In the genomic region with DNA sequence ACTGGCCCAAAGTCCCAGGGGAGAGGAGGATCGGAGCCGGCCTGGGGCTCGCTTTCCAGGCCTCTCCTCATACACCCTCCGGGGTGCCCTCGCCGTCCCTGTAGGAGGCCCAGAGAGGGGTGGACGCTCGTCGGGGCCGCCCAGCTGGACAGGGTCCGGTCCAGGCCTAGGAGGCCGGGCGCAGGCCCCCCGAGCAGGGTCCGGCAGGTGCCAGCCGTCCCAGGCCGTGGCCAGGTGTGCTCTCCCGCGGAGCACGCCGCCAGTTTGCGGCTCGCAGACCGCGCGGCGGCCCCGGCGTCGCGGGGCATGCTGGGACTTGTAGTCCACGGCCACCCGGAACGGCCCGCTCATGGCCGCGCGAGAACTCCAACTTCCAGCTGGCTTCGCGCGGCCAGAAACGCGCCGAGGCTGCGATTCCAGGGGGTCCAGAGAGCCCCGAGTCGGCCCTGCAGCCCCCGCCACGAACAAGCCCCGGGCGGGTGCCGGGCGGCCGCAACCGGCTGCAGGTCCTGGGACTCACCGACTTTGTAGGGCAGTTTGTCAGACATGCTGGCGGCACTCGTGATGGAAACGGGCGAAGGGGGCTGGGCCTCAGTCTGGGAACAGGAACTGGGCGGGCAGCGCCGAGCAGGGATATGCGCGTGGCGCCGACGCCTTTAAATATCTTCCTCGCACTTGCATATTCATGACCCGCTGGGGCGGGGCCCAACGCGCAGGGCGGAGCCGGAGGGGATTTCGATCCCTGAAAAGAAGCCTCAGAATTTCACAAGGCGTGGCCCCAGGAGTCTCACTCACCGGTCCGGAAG, we compare ENCODE assay signal across 8 cellular contexts. TPM values are rescaled to one million over a fixed set of nuclear protein-coding genes. Genes with fewer than 3 reads are reported as not detected.
A peak's percentile ranks its signal among the peaks of the same experiment; 100 is the strongest.
DNase-seq lines count a peak whose midpoint lies in the region; ATAC-seq and TF ChIP-seq lines count a peak whose summit lies in the region.

A gene (minus strand): TSS at position 633 of the 806 bp plus-strand sequence. CDS start 85 bp downstream, at position 548.

- H3K4me3 ChIP-seq in PC-3 (ENCODE audit: low read length) (peak within 1 kb of the TSS; percentile 91), mucosa of stomach (ENCODE audit: low read length) (peak within 1 kb of the TSS; percentile 54)

- H3K9me3 ChIP-seq in PC-3 (ENCODE audit: low read length) (no peaks in the 10 kb centered on the region), mucosa of stomach (ENCODE audit: control insufficient read depth, low read length) (no peaks in the 10 kb centered on the region)

- peaks cover 48% of the 10 kb centered on the region for H3K79me2 ChIP-seq in PC-3 (ENCODE audit: low read length)

- peak within 1 kb of the TSS; percentile 84 for H2AFZ ChIP-seq in PC-3 (ENCODE audit: low read length)

- POLR2A ChIA-PET in PC-3 (lab: Charles Lee; ENCODE audit: unreplicated experiment), result interaction anchor here (0.5 to 0.6 kb wide), 2 partner anchors 251 to 781 kb away, joined by 3 read pairs; no protein-coding TSS in a partner anchor

- H3K9ac ChIP-seq in PC-3 (ENCODE audit: low read length) (peak within 1 kb of the TSS; percentile 98), mucosa of stomach (ENCODE audit: low read length) (peak within 1 kb of the TSS; percentile 85)

- H3K36me3 ChIP-seq in PC-3 (ENCODE audit: low read depth, low read length) (peaks cover 5% of the 10 kb centered on the region), mucosa of stomach (ENCODE audit: control insufficient read depth, insufficient read depth, low read length) (no peaks in the 10 kb centered on the region)

- TF ChIP-seq RAD21 in Ishikawa (IDR thresholded peaks at IDR 0.05; ENCODE audit: low read depth), result no peak

- H3K4me1 ChIP-seq in PC-3 (ENCODE audit: insufficient read depth, low read length) (peaks cover 26% of the 10 kb centered on the region), mucosa of stomach (ENCODE audit: control insufficient read depth, insufficient read depth, low read length) (peaks cover 27% of the 10 kb centered on the region)

- DNase-seq in DMS114 treated with DMSO at 0.1 percent for 48 hours (lab: John Stamatoyannopoulos, UW; ENCODE audit: unreplicated experiment), result peak; percentile 89
- peak; percentile 99 for DNase-seq in PC-3
- peak; percentile 91 for DNase-seq in activated T-cell treated with anti-CD3 and anti-CD28 coated beads, Interleukin-2, amount 50 U/mL, for 1 hour
- peak; percentile 94 to 95 for DNase-seq in erythroblast (lab: John Stamatoyannopoulos, UW)
- peak; percentile 83 to 85 for DNase-seq in stimulated activated CD8-positive, alpha-beta memory T cell treated with anti-CD3 and anti-CD28 coated beads, Interleukin-7, amount 100 ng/mL, for 1 hour (ENCODE audit: low read depth in 2 of 2)

- H3K9me2 ChIP-seq in PC-3 (replicated peaks; ENCODE audit: low read length), result no peaks in the 10 kb centered on the region

- BruUV-seq in PC-3 (replicated peaks; lab: Mats Ljungman, UMichigan), result no TSS peak

- TF ChIP-seq CTCF in PC-3 (conservative IDR thresholded peaks at IDR 0.05; ENCODE audit: low read depth, low read length), result 0 out of 2 replicates have a peak, but pooled peaks have one; percentile 13

- H3K27ac ChIP-seq in PC-3 (ENCODE audit: low read length), result peak within 1 kb of the TSS; percentile 81

- TF ChIP-seq EP300 in Ishikawa (IDR thresholded peaks at IDR 0.05; ENCODE audit: borderline replicate concordance), result no peak; the same call in 1 of the 2 replicates

- H3K4me2 ChIP-seq in PC-3 (ENCODE audit: low read length), result peak within 1 kb of the TSS; percentile 95

- CTCF ChIA-PET in PC-3 (lab: Charles Lee), result interaction anchor here (1.1 to 1.2 kb wide), 2 partner anchors 10 to 220 kb away, joined by 4 to 5 read pairs; no protein-coding TSS in a partner anchor

- TF ChIP-seq POLR2A in erythroblast (IDR thresholded peaks at IDR 0.05; ENCODE audit: low read length), result peak; percentile 76

- intact Hi-C loops in PC-3 (cut with micrococcal nuclease), result loop anchor here (2.0 kb wide), 2 partner anchors 112 to 214 kb away; a partner anchor contains a TSS

- ATAC-seq in GM21576 (IDR thresholded peaks at IDR 0.05; ENCODE audit: unreplicated experiment), result peak; percentile 80
- peak; percentile 96 for ATAC-seq in PC-3

- peaks cover 3% of the 10 kb centered on the region for H3F3A ChIP-seq in PC-3 (ENCODE audit: low read length, unreplicated experiment)

- H3K27me3 ChIP-seq in PC-3 (ENCODE audit: low read length), result no peaks in the 10 kb centered on the region
- H3K27me3 ChIP-seq in mucosa of stomach (ENCODE audit: control insufficient read depth, insufficient read depth, low read length), result no peaks in the 10 kb centered on the region

- H4K20me1 ChIP-seq in PC-3 (ENCODE audit: low read length), result peaks cover 11% of the 10 kb centered on the region

TF ChIP-seq in Ishikawa, 13 proteins besides CTCF, POLR2A, EP300 and RAD21:
- TF ChIP-seq ZBTB7A (IDR thresholded peaks at IDR 0.05; ENCODE audit: low read depth), result 0 out of 2 replicates have a peak, but pooled peaks have one; percentile 53
- TF ChIP-seq EGR1 (IDR thresholded peaks at IDR 0.05), result no peak
- TF ChIP-seq YY1 (IDR thresholded peaks at IDR 0.05; ENCODE audit: low read depth), result peak; percentile 62
- peak; percentile 38; the same call in 1 of the 2 replicates for TF ChIP-seq TCF12 (IDR thresholded peaks at IDR 0.05; ENCODE audit: low read depth)
- peak; percentile 70 for TF ChIP-seq TAF1 (IDR thresholded peaks at IDR 0.05; ENCODE audit: low read depth)
- TF ChIP-seq, protein P1, sequence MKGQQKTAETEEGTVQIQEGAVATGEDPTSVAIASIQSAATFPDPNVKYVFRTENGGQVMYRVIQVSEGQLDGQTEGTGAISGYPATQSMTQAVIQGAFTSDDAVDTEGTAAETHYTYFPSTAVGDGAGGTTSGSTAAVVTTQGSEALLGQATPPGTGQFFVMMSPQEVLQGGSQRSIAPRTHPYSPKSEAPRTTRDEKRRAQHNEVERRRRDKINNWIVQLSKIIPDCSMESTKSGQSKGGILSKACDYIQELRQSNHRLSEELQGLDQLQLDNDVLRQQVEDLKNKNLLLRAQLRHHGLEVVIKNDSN (IDR thresholded peaks at IDR 0.05), result no peak
- 0 out of 2 replicates have a peak, but pooled peaks have one; percentile 15 for TF ChIP-seq CREB1 (IDR thresholded peaks at IDR 0.05; ENCODE audit: low read depth)
- TF ChIP-seq, protein P2, sequence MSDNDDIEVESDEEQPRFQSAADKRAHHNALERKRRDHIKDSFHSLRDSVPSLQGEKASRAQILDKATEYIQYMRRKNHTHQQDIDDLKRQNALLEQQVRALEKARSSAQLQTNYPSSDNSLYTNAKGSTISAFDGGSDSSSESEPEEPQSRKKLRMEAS (IDR thresholded peaks at IDR 0.05), result peak; percentile 89

RNA-seq across cellular contexts. Expression of the gene that starts here (rescaled TPM):
- 265 and 267 TPM in 2 replicates for total RNA-seq in PC-3 (2014; rRNA removed)

Comparison
In these comparisons a context has a peak if more than half of its experiments do, and no peak if none do; other contexts are left out.
1. Peak in every context shown above with its lines: DNase-seq, ATAC-seq, H3K4me3 ChIP-seq and H3K27ac ChIP-seq.